In the genomic region with DNA sequence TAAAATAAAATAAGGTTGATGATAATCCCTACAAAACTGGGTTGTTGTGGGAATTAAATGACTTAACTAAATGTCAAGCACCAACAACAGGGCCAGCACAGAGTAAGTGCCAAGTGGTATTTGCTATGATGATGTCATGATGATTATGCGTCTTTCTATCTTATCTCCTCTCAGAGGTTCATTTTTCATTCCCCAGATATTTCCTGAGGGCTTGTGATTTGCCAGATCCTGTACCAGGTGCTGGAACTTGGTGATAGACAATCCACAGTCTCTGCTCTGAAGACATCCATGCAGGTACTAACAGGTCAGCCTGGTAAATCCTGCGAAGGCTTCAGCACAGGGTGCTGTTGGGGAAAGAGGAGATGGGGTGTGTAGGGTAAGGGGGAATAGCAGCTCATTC, we compare ENCODE assay signal across 12 cellular contexts. TPM values are rescaled to one million over a fixed set of nuclear protein-coding genes. Genes with fewer than 3 reads are reported as not detected.
DNase-seq lines count a peak whose midpoint lies in the region; ATAC-seq, FAIRE-seq and TF ChIP-seq lines count a peak whose summit lies in the region.
"Had no signal": no experiment of that assay in that cellular context is flagged by ENCODE, and none has a peak within 500 bp of the region (broad histone marks: within the 10 kb centered on the region; RNA-seq: fewer than 3 reads in every experiment).

No MANE protein-coding gene starts in this region.

- no peak overlapping the region for H4K5ac ChIP-seq in H1 (ENCODE audit: insufficient read length, low read depth, low read length)

- H3K56ac ChIP-seq in H1 (replicated peaks; ENCODE audit: insufficient read length, low read depth, low read length), result no peak overlapping the region

- no peak overlapping the region for H3K27ac Mint-ChIP-seq in glutamatergic neuron (ENCODE audit: unreplicated experiment)
- H3K27ac Mint-ChIP-seq: activated CD8-positive, alpha-beta memory T cell treated with anti-CD3 and anti-CD28 coated beads, Interleukin-2, amount 10 ng/mL, durations not matched to agents 7 days and 5 days had no signal

- no peak overlapping the region for H2AFZ ChIP-seq in H1 (ENCODE audit: low read length)

- peak overlapping the region; percentile 11 for H4K91ac ChIP-seq in H1 (replicated peaks; ENCODE audit: insufficient read length, low read length)

- WGBS in H1 (ENCODE audit: extremely low coverage in 1 of 2, insufficient coverage in 1 of 2, insufficient read length in 1 of 2, insufficient replicate concordance in 2 of 2, low coverage in 1 of 2, low lambda C conversion rate in 2 of 2, missing lambda C conversion rate in 1 of 2), 2 experiments, result 79% methylated on average over 2 of the region's 2 CpGs; no CpG with 5 or more reads in 1 of the 2 experiments
- 55 to 67% methylated on average over 1 to 2 of the region's 2 CpGs for WGBS in gastroesophageal sphincter (ENCODE audit: low coverage in 1 of 2), 2 donors

- H3K18ac ChIP-seq in H1 (ENCODE audit: extremely low read depth, low read length), result peak overlapping the region; percentile 83

- H3K4me1 Mint-ChIP-seq in glutamatergic neuron (ENCODE audit: low read depth, unreplicated experiment), result peaks cover 7% of the 10 kb centered on the region

- no peaks in the 10 kb centered on the region for H3K36me3 ChIP-seq in H1 (ENCODE audit: control insufficient read depth in 2 of 4, insufficient read depth in 4 of 4, low read length in 3 of 4)
- no peaks in the 10 kb centered on the region for H3K36me3 ChIP-seq in neutrophil
- peaks cover 0 to 8% of the 10 kb centered on the region in 2 donors for H3K36me3 ChIP-seq in gastroesophageal sphincter
- no peaks in the 10 kb centered on the region for H3K36me3 ChIP-seq in A673 (ENCODE audit: insufficient read depth, low read length, poor library complexity, severe bottlenecking)
- H3K36me3 ChIP-seq: stomach had no signal

- POLR2A ChIA-PET in H1 (lab: Charles Lee; ENCODE audit: partially characterized antibody) (interaction anchor here (0.5 to 2.2 kb wide), 6 partner anchors 8 to 29 kb away, joined by 3 to 6 read pairs (median 4); no protein-coding TSS in a partner anchor), A673 (lab: Charles Lee; ENCODE audit: low non-redundant PET) (no interaction called here)

- H3K4me1 ChIP-seq in H1 (replicated peaks in 1 of 4; ENCODE audit: control insufficient read depth in 3 of 4, insufficient read depth in 4 of 4, low read length in 3 of 4) (peaks cover 0 to 5% (median 2%) of the 10 kb centered on the region in 4 experiments; a peak in 4 of 7 replicates), neutrophil (ENCODE audit: control insufficient read depth in 1 of 2, insufficient read depth in 1 of 2, low read depth in 1 of 2, low read length in 1 of 2) (peaks cover 86 to 88% of the 10 kb centered on the region in 2 experiments), gastroesophageal sphincter (no peaks in the 10 kb centered on the region), A673 (ENCODE audit: insufficient read depth, low read length, poor library complexity, severe bottlenecking) (no peaks in the 10 kb centered on the region)

- intact Hi-C loops in A673 (cut with micrococcal nuclease; ENCODE audit: unreplicated experiment), result no loop called here

- no peaks in the 10 kb centered on the region for H3K9me3 Mint-ChIP-seq in glutamatergic neuron (ENCODE audit: unreplicated experiment)
- H3K9me3 Mint-ChIP-seq: central memory CD8-positive, alpha-beta T cell had no signal

- H3K9me3 ChIP-seq in H1 (ENCODE audit: insufficient read depth in 2 of 2, low read depth in 1 of 2, low read length in 1 of 2), result no peaks in the 10 kb centered on the region
- no peaks in the 10 kb centered on the region for H3K9me3 ChIP-seq in neutrophil
- H3K9me3 ChIP-seq in gastroesophageal sphincter, result no peaks in the 10 kb centered on the region
- H3K9me3 ChIP-seq in A673 (ENCODE audit: low read depth, low read length, poor library complexity, severe bottlenecking), result no peaks in the 10 kb centered on the region
- H3K9me3 ChIP-seq: stomach had no signal

- H3K27me3 ChIP-seq in H1 (replicated peaks in 1 of 4; ENCODE audit: control insufficient read depth in 3 of 4, extremely low read depth in 1 of 4, insufficient read depth in 3 of 4, low read length in 3 of 4) (no peaks in the 10 kb centered on the region), neutrophil (no peaks in the 10 kb centered on the region), gastroesophageal sphincter (no peaks in the 10 kb centered on the region), A673 (replicated peaks; ENCODE audit: insufficient read depth, low read depth, low read length, poor library complexity) (no peaks in the 10 kb centered on the region)
- H3K27me3 ChIP-seq: stomach had no signal

- H3K79me1 ChIP-seq in H1 (ENCODE audit: low read depth, low read length), result no peaks in the 10 kb centered on the region

- H3K23ac ChIP-seq in H1 (ENCODE audit: insufficient read length), result no peak overlapping the region

- CTCF ChIA-PET in H1 (lab: Charles Lee; ENCODE audit: partially characterized antibody), result interaction anchor here (1.5 kb wide), 1 partner anchor 9 kb away, joined by 5 read pairs; no protein-coding TSS in a partner anchor
- CTCF ChIA-PET in A673 (lab: Charles Lee), result interaction anchor here (0.7 kb wide), 1 partner anchor 67 kb away, joined by 4 read pairs; no protein-coding TSS in a partner anchor

- no peaks in the 10 kb centered on the region for H4K20me1 ChIP-seq in H1 (replicated peaks in 1 of 2; ENCODE audit: control insufficient read depth in 1 of 2, insufficient read depth in 2 of 2, low read length in 2 of 2)

- peaks cover 5% of the 10 kb centered on the region for H3K27me3 Mint-ChIP-seq in glutamatergic neuron (ENCODE audit: unreplicated experiment)
- H3K27me3 Mint-ChIP-seq: activated CD8-positive, alpha-beta memory T cell treated with anti-CD3 and anti-CD28 coated beads, Interleukin-2, amount 10 ng/mL, durations not matched to agents 7 days and 5 days; central memory CD8-positive, alpha-beta T cell had no signal

- peak overlapping the region; percentile 39; the same call in 1 of the 2 replicates for H2BK12ac ChIP-seq in H1 (ENCODE audit: low read depth, low read length)

- FAIRE-seq in H1 (lab: Jason Lieb, UNC), result no peak

- TF ChIP-seq POLR2A in H1 (IDR thresholded peaks at IDR 0.05; ENCODE audit: control extremely low read depth in 1 of 2, low read depth in 2 of 2, low read length in 2 of 2) (no peak), gastroesophageal sphincter (IDR thresholded peaks at IDR 0.05) (no peak)

- peak overlapping the region; percentile 15 for H2BK120ac ChIP-seq in H1 (replicated peaks; ENCODE audit: low read depth, low read length)

- no peak overlapping the region for H4K8ac ChIP-seq in H1 (ENCODE audit: extremely low read depth, insufficient read depth, low read length)

- TF ChIP-seq EP300 in H1 (IDR thresholded peaks at IDR 0.05; ENCODE audit: borderline replicate concordance in 1 of 2, low read depth in 2 of 2, low read length in 2 of 2), result no peak
- TF ChIP-seq EP300 in gastroesophageal sphincter (IDR thresholded peaks at IDR 0.05), result no peak

- H2BK20ac ChIP-seq in H1 (ENCODE audit: low read length), result peak overlapping the region; percentile 55; the same call in 1 of the 2 replicates

- H2AK5ac ChIP-seq in H1 (ENCODE audit: low read depth, low read length), result no peak overlapping the region

- H3K4ac ChIP-seq in H1 (replicated peaks; ENCODE audit: insufficient read length, low read depth, low read length), result no peak overlapping the region

- peak; percentile 52 for DNase-seq in Daoy (ENCODE audit: low read depth)
- DNase-seq in NCI-H460 (ENCODE audit: extremely low read depth, low read depth), result peak; percentile 48
- DNase-seq in H1 (ENCODE audit: low read depth in 1 of 2, low spot score in 2 of 2), result no peak
- no peak for DNase-seq in A673 (ENCODE audit: low spot score)
- DNase-seq in glutamatergic neuron, result no peak
- DNase-seq: activated CD8-positive, alpha-beta memory T cell treated with anti-CD3 and anti-CD28 coated beads, Interleukin-2, amount 10 ng/mL, durations not matched to agents 7 days and 5 days; NCI-H1694 treated with DMSO at 0.1 percent for 48 hours; stomach had no signal

- no peak overlapping the region for H2BK5ac ChIP-seq in H1 (ENCODE audit: low read depth, low read length)

- BruUV-seq in A673 (replicated peaks; lab: Mats Ljungman, UMichigan), result no TSS peak

- H3K36me3 Mint-ChIP-seq in glutamatergic neuron (ENCODE audit: unreplicated experiment), result no peaks in the 10 kb centered on the region
- H3K36me3 Mint-ChIP-seq: activated CD8-positive, alpha-beta memory T cell treated with anti-CD3 and anti-CD28 coated beads, Interleukin-2, amount 10 ng/mL, durations not matched to agents 7 days and 5 days had no signal

- no peak overlapping the region for H3K4me2 ChIP-seq in H1 (ENCODE audit: insufficient read depth in 1 of 2, low read depth in 2 of 2, low read length in 2 of 2)

- TF ChIP-seq RAD21 in H1 (IDR thresholded peaks at IDR 0.05 in 1 of 2, conservative IDR thresholded peaks at IDR 0.05 in 1 of 2; ENCODE audit: low read depth in 2 of 2, low read length in 2 of 2), result no peak

- no peak overlapping the region for H3K27ac ChIP-seq in H1 (ENCODE audit: low read depth, low read length)
- peak overlapping the region; percentile 78 for H3K27ac ChIP-seq in neutrophil
- H3K27ac ChIP-seq in gastroesophageal sphincter, result no peak overlapping the region
- no peak overlapping the region for H3K27ac ChIP-seq in A673 (ENCODE audit: low read depth, low read length, poor library complexity, severe bottlenecking)
- H3K27ac ChIP-seq: stomach had no signal

- ATAC-seq in gastroesophageal sphincter, result no peak
- no peak for ATAC-seq in GM18520 (IDR thresholded peaks at IDR 0.05; ENCODE audit: unreplicated experiment)
- ATAC-seq: activated CD8-positive, alpha-beta memory T cell treated with anti-CD3 and anti-CD28 coated beads, Interleukin-2, amount 10 ng/mL, durations not matched to agents 7 days and 5 days had no signal

- H3K23me2 ChIP-seq in H1 (ENCODE audit: low read depth, low read length), result no peaks in the 10 kb centered on the region; the same call in 1 of the 2 replicates

- H3K4me3 ChIP-seq in H1 (ENCODE audit: extremely low read depth in 1 of 4, insufficient read depth in 2 of 4, low read depth in 3 of 4, low read length in 4 of 4) (no peak overlapping the region), neutrophil (ENCODE audit: low read depth in 1 of 2, low read length in 1 of 2) (no peak overlapping the region), gastroesophageal sphincter (no peak overlapping the region), A673 (ENCODE audit: low read depth, low read length, poor library complexity, severe bottlenecking) (no peak overlapping the region)
- H3K4me3 ChIP-seq: stomach had no signal

- H3K79me2 ChIP-seq in H1 (ENCODE audit: control insufficient read depth in 1 of 2, insufficient read depth in 2 of 2, low read length in 2 of 2), result no peaks in the 10 kb centered on the region

- TF ChIP-seq CTCF in H1 (IDR thresholded peaks at IDR 0.05; ENCODE audit: control extremely low read depth in 1 of 3, insufficient read depth in 1 of 3, low read depth in 1 of 3, low read length in 3 of 3) (no peak), neutrophil (IDR thresholded peaks at IDR 0.05) (no peak), gastroesophageal sphincter (IDR thresholded peaks at IDR 0.05) (no peak), A673 (conservative IDR thresholded peaks at IDR 0.05; ENCODE audit: low read depth, low read length) (no peak), glutamatergic neuron (IDR thresholded peaks at IDR 0.05; ENCODE audit: partially characterized antibody, unreplicated experiment) (no peak)

- no peak overlapping the region for H3K4me3 Mint-ChIP-seq in glutamatergic neuron (ENCODE audit: unreplicated experiment)
- H3K4me3 Mint-ChIP-seq: activated CD8-positive, alpha-beta memory T cell treated with anti-CD3 and anti-CD28 coated beads, Interleukin-2, amount 10 ng/mL, durations not matched to agents 7 days and 5 days; central memory CD8-positive, alpha-beta T cell had no signal

- H2BK15ac ChIP-seq in H1 (ENCODE audit: low read length), result 0 out of 2 replicates have a peak overlapping the region, but pooled peaks have one; percentile 83

- no peak overlapping the region for H3K9ac ChIP-seq in H1 (replicated peaks in 1 of 4; ENCODE audit: extremely low read depth in 1 of 4, low read depth in 3 of 4, low read length in 3 of 4)

- H3K14ac ChIP-seq in H1 (ENCODE audit: insufficient read length), result no peak overlapping the region

RNA-seq across cellular contexts. Expression of a gene that starts 8.2 kb away (rescaled TPM):
- total RNA-seq in Daoy (2014; rRNA removed; shearing (Covaris generic)), result 349 and 464 TPM in 2 replicates
- total RNA-seq in NCI-H460 (2014; rRNA removed; shearing (Covaris generic)), result 96.8 and 105 TPM in 2 replicates
- 63.4 and 76.4 TPM in 2 replicates for polyA plus RNA-seq in NCI-H460 (2014; cell fraction: nucleus; rRNA removed)
- total RNA-seq in H1 (2021; fragmentation: NEBNext Ultra II Directional; extraction: Animal tissue kit (Norgen Biotek cat#: 25700)), result 295 and 322 TPM in 2 replicates
- polyA plus RNA-seq in H1 (2011; rRNA removed), result 24.9 and 37.2 TPM in 2 replicates
- polyA plus RNA-seq in H1 (2011; cell fraction: cytosol; rRNA removed), result 53.6 TPM
- polyA plus RNA-seq in H1 (2011; cell fraction: nucleus; rRNA removed), result 110 TPM
- polyA plus RNA-seq in H1 (2012, experiment 1 of 2), result 140 to 212 TPM (median 199 TPM) in 4 replicates
- polyA plus RNA-seq in H1 (2012, experiment 2 of 2), result 59.9 TPM
- 89.1 TPM for polyA plus RNA-seq in H1 (2013, experiment 1 of 2)
- polyA plus RNA-seq in H1 (2013, experiment 2 of 2), result 76.1 TPM
- polyA minus RNA-seq in H1 (2011; rRNA and poly(A)+ RNA removed), result 273 and 366 TPM in 2 replicates
- polyA minus RNA-seq in H1 (2011; cell fraction: cytosol; rRNA and poly(A)+ RNA removed), result 92.9 TPM
- polyA minus RNA-seq in H1 (2011; cell fraction: nucleus; rRNA and poly(A)+ RNA removed), result 95.2 TPM
- 100 to 1,000 TPM; 304 to 366 (median 322) TPM for total RNA-seq in gastroesophageal sphincter
- total RNA-seq in A673 (2021), result 290 and 323 TPM in 2 replicates
- 122 TPM for total RNA-seq in glutamatergic neuron (ENCODE audit: unreplicated experiment)

Comparison
In these comparisons a context has a peak if more than half of its experiments do, and no peak if none do; other contexts are left out.
1. DNase-seq: peak in Daoy (single experiment) and NCI-H460 (single experiment); none in H1 (0 of 2), A673 (single experiment) and glutamatergic neuron (single experiment).